Comparison of ENCODE assay signal across 31 cellular contexts in the genomic region with DNA sequence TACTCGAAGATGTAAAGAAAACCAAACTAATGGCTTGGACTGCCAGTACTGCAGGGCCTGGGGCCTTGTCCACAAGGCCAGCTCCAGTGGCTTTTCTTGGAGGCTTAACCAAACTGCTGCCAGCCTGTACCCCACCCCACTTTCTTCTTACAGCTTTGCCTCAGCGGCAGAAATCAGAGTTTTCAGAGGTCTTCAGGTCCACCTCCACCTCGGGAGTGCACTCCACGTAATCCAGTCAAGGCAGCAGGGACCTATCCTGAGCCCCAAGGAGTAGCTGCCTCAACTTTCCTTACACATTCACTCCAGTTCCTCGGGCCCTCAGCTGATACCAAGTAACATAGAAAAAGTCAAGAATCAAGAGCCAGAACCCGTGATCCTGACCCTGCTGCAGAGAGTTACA. TPM values are rescaled to one million over a fixed set of nuclear protein-coding genes. Genes with fewer than 3 reads are reported as not detected.
"Had no signal": no experiment of that assay in that cellular context is flagged by ENCODE, and none has a peak within 500 bp of the region (broad histone marks: within the 10 kb centered on the region; RNA-seq: fewer than 3 reads in every experiment).

No MANE protein-coding gene starts in this region.

- DNase-seq: stimulated activated CD4-positive, alpha-beta T cell treated with anti-CD3 and anti-CD28 coated beads, Interleukin-2, amount 100 ng/mL, for 48 hours; stimulated activated CD4-positive, alpha-beta T cell treated with anti-CD3 and anti-CD28 coated beads, Interleukin-4, amount 100 ng/mL, for 1 hour; stimulated activated CD4-positive, alpha-beta T cell treated with anti-CD3 and anti-CD28 coated beads, Interleukin-4, amount 100 ng/mL, for 24 hours; stimulated activated CD4-positive, alpha-beta T cell treated with anti-CD3 and anti-CD28 coated beads, Interleukin-4, amount 100 ng/mL, for 4 hours; stimulated activated CD8-positive, alpha-beta memory T cell treated with anti-CD3 and anti-CD28 coated beads, Interleukin-4, amount 100 ng/mL, for 48 hours; stimulated activated naive B cell treated with anti-CD40 and anti-IgM and Interleukin-4, amounts not matched to agents 10 μg/mL and 1 μg/mL and 100 μg/mL, for 72 hours; stimulated activated naive CD4-positive, alpha-beta T cell; stimulated activated naive CD4-positive, alpha-beta T cell treated with Interleukin-2 at 50 U/mL for 16 hours; stimulated activated naive CD8-positive, alpha-beta T cell treated with anti-CD3 and anti-CD28 coated beads, Interleukin-15, amount 100 ng/mL, for 72 hours; stimulated activated naive CD8-positive, alpha-beta T cell treated with anti-CD3 and anti-CD28 coated beads, Interleukin-15, Interleukin-2, amounts not matched to agents 100 U/mL and 50 U/mL, for 24 hours; stomach; substantia nigra; testis; thyroid gland; tibial artery; transverse colon; trophoblast cell; upper lobe of left lung; upper lobe of right lung; uterus had no signal

- H3K4me3 ChIP-seq: stomach, suprapubic skin, testis, thoracic aorta, thyroid gland, tibial artery, tibial nerve, transverse colon, upper lobe of left lung, upper lobe of right lung, uterus, vagina had no signal

- H3K36me3 Mint-ChIP-seq: stimulated activated effector memory CD8-positive, alpha-beta T cell treated with anti-CD3 and anti-CD28 coated beads, Interleukin-12 subunit alpha, Interleukin-12 subunit beta, amount 100 ng/mL, for 72 hours; stimulated activated memory B cell treated with anti-CD40 and anti-IgM and Interleukin-4, amounts not matched to agents 10 μg/mL and 1 μg/mL and 100 μg/mL, for 72 hours; stimulated activated naive B cell treated with anti-CD40 and anti-IgM and Interleukin-4, amounts not matched to agents 10 μg/mL and 1 μg/mL and 100 μg/mL, for 72 hours; type B pancreatic cell had no signal

- H3K27ac ChIP-seq: stomach, suprapubic skin, testis, thoracic aorta, thyroid gland, tibial artery, tibial nerve, transverse colon, upper lobe of left lung, upper lobe of right lung, uterus, vagina had no signal

- ATAC-seq: stimulated activated effector memory CD8-positive, alpha-beta T cell treated with anti-CD3 and anti-CD28 coated beads, Interleukin-12 subunit alpha, Interleukin-12 subunit beta, amount 100 ng/mL, for 72 hours; stimulated activated memory B cell treated with anti-CD40 and anti-IgM and Interleukin-4, amounts not matched to agents 10 μg/mL and 1 μg/mL and 100 μg/mL, for 72 hours; stimulated activated naive B cell treated with anti-CD40 and anti-IgM and Interleukin-4, amounts not matched to agents 10 μg/mL and 1 μg/mL and 100 μg/mL, for 72 hours; stimulated activated naive CD8-positive, alpha-beta T cell treated with anti-CD3 and anti-CD28 coated beads, Interleukin-15, amount 100 ng/mL, for 72 hours; stimulated activated naive CD8-positive, alpha-beta T cell treated with anti-CD3 and anti-CD28 coated beads, Interleukin-15, Interleukin-2, amounts not matched to agents 100 U/mL and 50 U/mL, for 24 hours; upper lobe of right lung had no signal

- H3K9me3 ChIP-seq: stomach, suprapubic skin, testis, thoracic aorta, thyroid gland, tibial artery, tibial nerve, transverse colon, upper lobe of left lung, upper lobe of right lung, uterus, vagina had no signal

- H3K27me3 ChIP-seq: testis, thyroid gland, upper lobe of left lung, uterus, vagina had no signal

- H3K4me1 ChIP-seq: stomach, suprapubic skin, testis, thyroid gland, tibial artery, tibial nerve, transverse colon, upper lobe of left lung, upper lobe of right lung, uterus, vagina had no signal

- H3K4me3 Mint-ChIP-seq: stimulated activated effector memory CD8-positive, alpha-beta T cell treated with anti-CD3 and anti-CD28 coated beads, Interleukin-12 subunit alpha, Interleukin-12 subunit beta, amount 100 ng/mL, for 72 hours; stimulated activated memory B cell treated with anti-CD40 and anti-IgM and Interleukin-4, amounts not matched to agents 10 μg/mL and 1 μg/mL and 100 μg/mL, for 72 hours; stimulated activated naive B cell treated with anti-CD40 and anti-IgM and Interleukin-4, amounts not matched to agents 10 μg/mL and 1 μg/mL and 100 μg/mL, for 72 hours; stimulated activated naive CD8-positive, alpha-beta T cell treated with anti-CD3 and anti-CD28 coated beads, Interleukin-15, amount 100 ng/mL, for 72 hours; stimulated activated naive CD8-positive, alpha-beta T cell treated with anti-CD3 and anti-CD28 coated beads, Interleukin-15, Interleukin-2, amounts not matched to agents 100 ng/mL and 50 ng/mL, for 24 hours; type B pancreatic cell had no signal

- H3K9me3 Mint-ChIP-seq: stimulated activated effector memory CD8-positive, alpha-beta T cell treated with anti-CD3 and anti-CD28 coated beads, Interleukin-12 subunit alpha, Interleukin-12 subunit beta, amount 100 ng/mL, for 72 hours; stimulated activated memory B cell treated with anti-CD40 and anti-IgM and Interleukin-4, amounts not matched to agents 10 μg/mL and 1 μg/mL and 100 μg/mL, for 72 hours; stimulated activated naive CD8-positive, alpha-beta T cell treated with anti-CD3 and anti-CD28 coated beads, Interleukin-15, Interleukin-2, amounts not matched to agents 100 ng/mL and 50 ng/mL, for 24 hours; type B pancreatic cell had no signal

- H3K27ac Mint-ChIP-seq: stimulated activated effector memory CD8-positive, alpha-beta T cell treated with anti-CD3 and anti-CD28 coated beads, Interleukin-12 subunit alpha, Interleukin-12 subunit beta, amount 100 ng/mL, for 72 hours; stimulated activated memory B cell treated with anti-CD40 and anti-IgM and Interleukin-4, amounts not matched to agents 10 μg/mL and 1 μg/mL and 100 μg/mL, for 72 hours; stimulated activated naive B cell treated with anti-CD40 and anti-IgM and Interleukin-4, amounts not matched to agents 10 μg/mL and 1 μg/mL and 100 μg/mL, for 72 hours; stimulated activated naive CD8-positive, alpha-beta T cell treated with anti-CD3 and anti-CD28 coated beads, Interleukin-15, amount 100 ng/mL, for 72 hours; stimulated activated naive CD8-positive, alpha-beta T cell treated with anti-CD3 and anti-CD28 coated beads, Interleukin-15, Interleukin-2, amounts not matched to agents 100 ng/mL and 50 ng/mL, for 24 hours; type B pancreatic cell had no signal

- H3K36me3 ChIP-seq: stomach, suprapubic skin, thoracic aorta, thyroid gland, tibial artery, tibial nerve, transverse colon, upper lobe of left lung, upper lobe of right lung, uterus, vagina had no signal

- H3K4me1 Mint-ChIP-seq: stimulated activated effector memory CD8-positive, alpha-beta T cell treated with anti-CD3 and anti-CD28 coated beads, Interleukin-12 subunit alpha, Interleukin-12 subunit beta, amount 100 ng/mL, for 72 hours; stimulated activated memory B cell treated with anti-CD40 and anti-IgM and Interleukin-4, amounts not matched to agents 10 μg/mL and 1 μg/mL and 100 μg/mL, for 72 hours; stimulated activated naive B cell treated with anti-CD40 and anti-IgM and Interleukin-4, amounts not matched to agents 10 μg/mL and 1 μg/mL and 100 μg/mL, for 72 hours; stimulated activated naive CD8-positive, alpha-beta T cell treated with anti-CD3 and anti-CD28 coated beads, Interleukin-15, amount 100 ng/mL, for 72 hours had no signal

RNA-seq across cellular contexts. Expression of a gene that starts 19.6 kb away (rescaled TPM):
- total RNA-seq: stomach, subcutaneous adipose tissue, suprapubic skin, thoracic aorta, tibial nerve, transverse colon, upper lobe of right lung, ureter, urinary bladder, uterus, vagina had no signal
- polyA plus RNA-seq: stomach, urinary bladder had no signal
